In genomic region chr5:8473827-8474568, GRCh38 we compare ENCODE assay signal across 1 cellular context.
TF ChIP-seq lines count a peak whose summit lies in the region.

No MANE protein-coding gene starts in this region.

TF ChIP-seq in H1, 55 proteins besides CTCF, POLR2A, EP300 and RAD21 (continued from another document):
- TF ChIP-seq EGR1 (IDR thresholded peaks at IDR 0.05; ENCODE audit: borderline replicate concordance, low read depth, low read length) (no peak), TBP (IDR thresholded peaks at IDR 0.05; ENCODE audit: low read depth, low read length) (no peak), FOSL1 (IDR thresholded peaks at IDR 0.05; ENCODE audit: insufficient read depth, low read depth, low read length) (no peak), ASH2L (IDR thresholded peaks at IDR 0.05; ENCODE audit: low read length) (no peak)
TF ChIP-seq in H1: peak in this region for 2.
